8 cellular contexts compared by ENCODE assay signal in the genomic region with DNA sequence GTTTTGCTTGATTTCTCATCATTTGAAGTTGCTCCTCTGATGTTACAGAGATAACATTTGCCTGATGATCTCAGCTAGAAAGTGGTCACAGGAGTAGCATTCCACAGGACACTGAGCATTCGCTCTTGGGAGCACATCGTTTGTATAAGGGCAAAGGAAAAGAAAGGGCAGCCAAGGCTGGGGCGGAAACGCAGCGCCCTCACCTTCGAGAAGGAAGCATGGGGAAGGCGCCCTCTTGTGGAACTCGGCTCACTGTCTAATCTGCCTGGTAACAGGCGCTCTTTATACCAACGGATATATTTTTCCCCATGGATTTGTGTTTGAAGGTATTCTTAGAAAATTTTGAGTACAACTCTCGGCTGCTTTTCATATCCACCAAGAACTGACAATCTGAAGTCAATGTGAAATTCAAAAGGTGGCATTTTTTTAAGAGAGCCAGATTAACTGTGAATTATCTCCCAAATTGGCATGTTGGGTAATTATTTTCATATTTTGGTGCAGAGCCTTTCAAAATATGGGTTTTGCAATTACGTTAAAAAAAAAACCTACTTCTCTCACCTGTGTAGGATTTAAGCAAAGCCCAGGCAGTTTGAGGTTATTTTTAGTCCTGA.
DNase-seq lines count a peak whose midpoint lies in the region; ATAC-seq and TF ChIP-seq lines count a peak whose summit lies in the region.

No MANE protein-coding gene starts in this region.

- no peak overlapping the region for H3K27ac Mint-ChIP-seq in Calu3 (ENCODE audit: unreplicated experiment)
- peak overlapping the region; percentile 52 to 90 (median 62) for H3K27ac Mint-ChIP-seq in nephron

- DNase-seq in Calu3 = peak; percentile 90
- DNase-seq in HuH-7 (ENCODE audit: low spot score) = peak; percentile 69
- DNase-seq in OCI-M1 (lab: John Stamatoyannopoulos, UW) = peak; percentile 63
- DNase-seq in activated T-cell treated with anti-CD3 and anti-CD28 coated beads, Interleukin-2, amount 50 U/mL, for 48 hours = peak; percentile 84 to 85
- peak; percentile 65 to 81 for DNase-seq in fibroblast of lung (ENCODE audit: low read depth in 2 of 2)
- DNase-seq in stimulated activated naive CD8-positive, alpha-beta T cell treated with anti-CD3 and anti-CD28 coated beads, Interleukin-15, Interleukin-2, amounts not matched to agents 100 U/mL and 50 U/mL, for 24 hours = peak; percentile 81

- peak; percentile 81 for ATAC-seq in GM21390 (IDR thresholded peaks at IDR 0.05; ENCODE audit: unreplicated experiment)
- ATAC-seq in stimulated activated naive CD8-positive, alpha-beta T cell treated with anti-CD3 and anti-CD28 coated beads, Interleukin-15, Interleukin-2, amounts not matched to agents 100 U/mL and 50 U/mL, for 24 hours = peak; percentile 81

- H4K20me1 ChIP-seq in fibroblast of lung (ENCODE audit: control insufficient read depth, extremely low read depth, insufficient read depth, low read length) = no peaks in the 10 kb centered on the region

- H3K4me3 ChIP-seq in fibroblast of lung (replicated peaks in 1 of 4; ENCODE audit: control extremely low read depth in 1 of 4, insufficient read depth in 1 of 4, low read depth in 3 of 4, low read length in 4 of 4) = no peak overlapping the region

- no TSS peak for BruUV-seq in Calu3 (replicated peaks; lab: Mats Ljungman, UMichigan)

- H3K4me1 ChIP-seq in fibroblast of lung (ENCODE audit: control insufficient read depth, extremely low read depth, insufficient read depth, low read length) = peaks cover 2% of the 10 kb centered on the region

- H3K4me1 Mint-ChIP-seq in Calu3 (ENCODE audit: low read depth, unreplicated experiment) (peaks cover 6% of the 10 kb centered on the region), nephron (peaks cover 34% of the 10 kb centered on the region)

- H3K27me3 Mint-ChIP-seq in Calu3 (ENCODE audit: unreplicated experiment) (no peaks in the 10 kb centered on the region), nephron (ENCODE audit: low read depth) (no peaks in the 10 kb centered on the region)

- H3K36me3 ChIP-seq in fibroblast of lung (ENCODE audit: control insufficient read depth, insufficient read depth, low read length) = no peaks in the 10 kb centered on the region

- peaks cover 2% of the 10 kb centered on the region for H3K9me3 Mint-ChIP-seq in Calu3 (ENCODE audit: low read depth, unreplicated experiment)
- peaks cover 2% of the 10 kb centered on the region for H3K9me3 Mint-ChIP-seq in nephron

- no peaks in the 10 kb centered on the region for H3K79me2 ChIP-seq in fibroblast of lung (ENCODE audit: control insufficient read depth, insufficient read depth, low read length)

- H2AFZ ChIP-seq in fibroblast of lung (ENCODE audit: low read length) = no peak overlapping the region

- H3K36me3 Mint-ChIP-seq in Calu3 (ENCODE audit: insufficient read depth, unreplicated experiment) = no peaks in the 10 kb centered on the region
- H3K36me3 Mint-ChIP-seq in nephron (ENCODE audit: low read depth) = no peaks in the 10 kb centered on the region

- TF ChIP-seq CTCF in Calu3 (IDR thresholded peaks at IDR 0.05; ENCODE audit: unreplicated experiment) (peak; percentile 78), fibroblast of lung (conservative IDR thresholded peaks at IDR 0.05 in 1 of 2, IDR thresholded peaks at IDR 0.05 in 1 of 2; ENCODE audit: low read depth in 1 of 2, low read length in 2 of 2) (peak; percentile 84 to 90), nephron (IDR thresholded peaks at IDR 0.05; ENCODE audit: unreplicated experiment in 3 of 3) (peak; percentile 73 to 90 (median 75))

- H3K4me2 ChIP-seq in fibroblast of lung (ENCODE audit: extremely low read depth, insufficient read depth, low read length) = no peak overlapping the region

- H3K9me3 ChIP-seq in fibroblast of lung (ENCODE audit: control insufficient read depth, insufficient read depth, low read depth, low read length) = no peaks in the 10 kb centered on the region

- intact Hi-C loops in Calu3 (cut with micrococcal nuclease; ENCODE audit: unreplicated experiment) = loop anchor here (2.0 to 5.0 kb wide), 5 partner anchors 75 to 500 kb away; a partner anchor contains a TSS

- no peak overlapping the region for H3K9ac ChIP-seq in fibroblast of lung (ENCODE audit: insufficient read depth, low read length)

- H3K4me3 Mint-ChIP-seq in Calu3 (ENCODE audit: low read depth, unreplicated experiment) (no peak overlapping the region), nephron (peak overlapping the region in 2 of 3 experiments; percentile 35 to 41)

- no peak overlapping the region for H3K27ac ChIP-seq in fibroblast of lung (ENCODE audit: insufficient read depth, low read length)

- no peaks in the 10 kb centered on the region for H3K27me3 ChIP-seq in fibroblast of lung (ENCODE audit: control insufficient read depth, insufficient read depth, low read length)

- CTCF ChIA-PET in Calu3 (lab: Charles Lee) = interaction anchor here (0.9 kb wide), 1 partner anchor 501 kb away, joined by 3 read pairs; no protein-coding TSS in a partner anchor
